ENCODE assay signal across 13 cellular contexts in genomic region chr3:45100998-45101407, GRCh38. TPM values are rescaled to one million over a fixed set of nuclear protein-coding genes. Genes with fewer than 3 reads are reported as not detected.
A peak's percentile ranks its signal among the peaks of the same experiment; 100 is the strongest.
DNase-seq lines count a peak whose midpoint lies in the region; TF ChIP-seq lines count a peak whose summit lies in the region.
"Had no signal": no experiment of that assay in that cellular context is flagged by ENCODE, and none has a peak within 500 bp of the region (broad histone marks: within the 10 kb centered on the region; RNA-seq: fewer than 3 reads in every experiment).

No MANE protein-coding gene starts in this region.

- TF ChIP-seq EP300 in tibial nerve (IDR thresholded peaks at IDR 0.05), result no peak

- TF ChIP-seq POLR2A in tibial nerve (IDR thresholded peaks at IDR 0.05), result no peak

- peaks cover 54% of the 10 kb centered on the region for H3K4me1 Mint-ChIP-seq in T-helper 2 cell treated with Interferon-gamma antibody and Interleukin-4, amounts not matched to agents 5 μg/mL and 100 μg/mL, for 36 hours (ENCODE audit: low read depth)
- H3K4me1 Mint-ChIP-seq in immature natural killer cell (peaks cover 34 to 45% of the 10 kb centered on the region in 2 donors), progenitor cell of endocrine pancreas (ENCODE audit: low read depth) (no peaks in the 10 kb centered on the region)

- H3K4me3 ChIP-seq in AG10803 (ENCODE audit: low read length) (no peak overlapping the region), tibial nerve (no peak overlapping the region)

- H3K27me3 ChIP-seq in tibial nerve, result no peaks in the 10 kb centered on the region
- H3K27me3 ChIP-seq: foreskin keratinocyte had no signal

- DNase-seq in AG10803 (ENCODE audit: low read depth), result peak; percentile 95
- DNase-seq in HT1080 (ENCODE audit: low read depth), result peak; percentile 59
- no peak for DNase-seq in T-helper 2 cell treated with Interferon-gamma antibody and Interleukin-4, amounts not matched to agents 5 μg/mL and 100 μg/mL, for 36 hours (ENCODE audit: low spot score)
- peak in 2 of 3 donors; percentile 27 to 31 for DNase-seq in immature natural killer cell
- DNase-seq in progenitor cell of endocrine pancreas (ENCODE audit: low spot score, unreplicated experiment), result no peak
- no peak for DNase-seq in tibial nerve (ENCODE audit: low spot score in 2 of 2)
- DNase-seq in NCI-H1048 (lab: John Stamatoyannopoulos, UW), result no peak
- DNase-seq in inferior parietal cortex (ENCODE audit: extremely low spot score), result no peak
- DNase-seq: foreskin keratinocyte; left cardiac atrium; NCI-H1417 treated with DMSO at 0.1 percent for 48 hours; stimulated activated CD4-positive, alpha-beta T cell treated with anti-CD3 and anti-CD28 coated beads, Interleukin-4, amount 100 ng/mL, for 4 hours had no signal

- TF ChIP-seq CTCF in AG10803 (conservative IDR thresholded peaks at IDR 0.05; ENCODE audit: low read length), result no peak
- no peak for TF ChIP-seq CTCF in progenitor cell of endocrine pancreas (IDR thresholded peaks at IDR 0.05; ENCODE audit: unreplicated experiment)
- no peak for TF ChIP-seq CTCF in tibial nerve (IDR thresholded peaks at IDR 0.05)

- H3K27me3 Mint-ChIP-seq in T-helper 2 cell treated with Interferon-gamma antibody and Interleukin-4, amounts not matched to agents 5 μg/mL and 100 μg/mL, for 36 hours (ENCODE audit: low read depth), result peaks cover 3% of the 10 kb centered on the region
- peaks cover 17 to 34% (median 20%) of the 10 kb centered on the region in 3 donors for H3K27me3 Mint-ChIP-seq in immature natural killer cell (ENCODE audit: low read depth in 3 of 3)
- H3K27me3 Mint-ChIP-seq in progenitor cell of endocrine pancreas, result no peaks in the 10 kb centered on the region

- no peaks in the 10 kb centered on the region for H3K36me3 ChIP-seq in tibial nerve

- WGBS in tibial nerve, 2 donors, result 93 to 97% methylated on average over 3 of the region's 3 CpGs

- H3K27ac ChIP-seq in tibial nerve, result no peak overlapping the region
- H3K27ac ChIP-seq: foreskin keratinocyte had no signal

- no peaks in the 10 kb centered on the region for H3K4me1 ChIP-seq in tibial nerve

- H3K9me3 ChIP-seq in tibial nerve, result no peaks in the 10 kb centered on the region

- H3K9me3 Mint-ChIP-seq in T-helper 2 cell treated with Interferon-gamma antibody and Interleukin-4, amounts not matched to agents 5 μg/mL and 100 μg/mL, for 36 hours, result peaks cover 15% of the 10 kb centered on the region
- no peaks in the 10 kb centered on the region for H3K9me3 Mint-ChIP-seq in immature natural killer cell
- H3K9me3 Mint-ChIP-seq in progenitor cell of endocrine pancreas (ENCODE audit: low read depth), result peaks cover 4% of the 10 kb centered on the region

- H3K36me3 Mint-ChIP-seq in T-helper 2 cell treated with Interferon-gamma antibody and Interleukin-4, amounts not matched to agents 5 μg/mL and 100 μg/mL, for 36 hours (ENCODE audit: low read depth), result peaks cover 45% of the 10 kb centered on the region
- H3K36me3 Mint-ChIP-seq in immature natural killer cell (peaks cover 0 to 4% (median 0%) of the 10 kb centered on the region in 3 donors), progenitor cell of endocrine pancreas (ENCODE audit: insufficient read depth) (peaks cover 4% of the 10 kb centered on the region)

- H3K4me3 Mint-ChIP-seq in T-helper 2 cell treated with Interferon-gamma antibody and Interleukin-4, amounts not matched to agents 5 μg/mL and 100 μg/mL, for 36 hours, result peak overlapping the region; percentile 5
- peak overlapping the region in 1 of 5 donors; percentile 27 for H3K4me3 Mint-ChIP-seq in immature natural killer cell
- H3K4me3 Mint-ChIP-seq in progenitor cell of endocrine pancreas (ENCODE audit: low read depth), result no peak overlapping the region
- H3K4me3 Mint-ChIP-seq: activated T-cell treated with anti-CD3 and anti-CD28 coated beads, Interleukin-2, amount 50 U/mL, for 72 hours had no signal

- peak overlapping the region; percentile 41 for H3K27ac Mint-ChIP-seq in T-helper 2 cell treated with Interferon-gamma antibody and Interleukin-4, amounts not matched to agents 5 μg/mL and 100 μg/mL, for 36 hours
- H3K27ac Mint-ChIP-seq in immature natural killer cell (no peak overlapping the region), progenitor cell of endocrine pancreas (no peak overlapping the region)
- H3K27ac Mint-ChIP-seq: activated T-cell treated with anti-CD3 and anti-CD28 coated beads, Interleukin-2, amount 50 U/mL, for 72 hours had no signal

RNA-seq across cellular contexts. Expression of gene CDCP1, which starts 45.2 kb away (rescaled TPM):
- total RNA-seq in HT1080 (2014; rRNA removed; shearing (Covaris generic)), result 16.9 and 23.8 TPM in 2 replicates
- 45.0 and 51.3 TPM in 2 replicates for polyA plus RNA-seq in HT1080 (2015; cell fraction: cytosol; rRNA removed)
- polyA plus RNA-seq in HT1080 (2015; cell fraction: nucleus; rRNA removed), result 49.2 and 55.4 TPM in 2 replicates
- 1 to 10 TPM; 1.1 to 3.3 (median 2.0) TPM for polyA plus RNA-seq in immature natural killer cell
- total RNA-seq in progenitor cell of endocrine pancreas, result 10.1 and 15.3 TPM in 2 replicates
- 1 to 10 TPM in 2 of 4 donors, under 1 TPM in 2; 0.20 to 3.0 (median 1.2) TPM for total RNA-seq in tibial nerve

Comparison
In these comparisons a context has a peak if more than half of its experiments do, and no peak if none do; other contexts are left out.
1. DNase-seq: peak in AG10803 (single experiment), HT1080 (single experiment) and immature natural killer cell (2 of 3); none in T-helper 2 cell treated with Interferon-gamma antibody and Interleukin-4, amounts not matched to agents 5 μg/mL and 100 μg/mL, for 36 hours (single experiment), progenitor cell of endocrine pancreas (single experiment), tibial nerve (0 of 2), NCI-H1048 (single experiment) and inferior parietal cortex (single experiment).